20 cellular contexts compared by ENCODE assay signal in the genomic region with DNA sequence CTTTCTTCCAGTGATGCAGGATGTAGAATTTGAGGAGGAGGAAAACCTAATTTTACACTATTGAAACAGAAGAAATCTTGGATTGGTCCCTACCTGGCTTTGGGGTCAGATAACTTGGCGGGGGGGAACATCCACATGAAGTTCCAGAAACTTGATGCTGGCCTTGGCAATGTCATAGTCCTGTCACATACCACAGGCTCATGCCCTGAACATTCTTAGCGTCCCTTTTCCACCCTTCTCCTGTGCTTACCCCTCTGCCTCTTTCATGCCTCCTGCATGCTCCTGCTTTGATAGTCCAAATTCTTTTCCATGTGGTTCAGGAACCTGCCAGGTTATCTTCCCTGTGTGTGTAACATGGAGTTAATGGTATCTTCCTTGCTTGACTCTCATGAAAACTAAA.
DNase-seq lines count a peak whose midpoint lies in the region; ATAC-seq lines count a peak whose summit lies in the region.
"Had no signal": no experiment of that assay in that cellular context is flagged by ENCODE, and none has a peak within 500 bp of the region (broad histone marks: within the 10 kb centered on the region; RNA-seq: fewer than 3 reads in every experiment).

No MANE protein-coding gene starts in this region.

- no peak overlapping the region for H2BK5ac ChIP-seq in trophoblast cell (ENCODE audit: low read depth, low read length, poor library complexity)

- no peak overlapping the region for H2BK120ac ChIP-seq in trophoblast cell (ENCODE audit: insufficient read depth, low read length, poor library complexity)

- H4K8ac ChIP-seq in trophoblast cell (ENCODE audit: low read depth, low read length) = no peak overlapping the region

- H4K12ac ChIP-seq in trophoblast cell (ENCODE audit: low read depth, low read length) = no peak overlapping the region

- H3K4ac ChIP-seq in trophoblast cell (ENCODE audit: low read depth, low read length) = no peak overlapping the region

- no peak overlapping the region for H3K4me2 ChIP-seq in trophoblast cell (ENCODE audit: low read length)
- H3K4me2 ChIP-seq: BLaER1 had no signal

- H3K9ac ChIP-seq in trophoblast cell (ENCODE audit: low read length) = no peak overlapping the region
- H3K9ac ChIP-seq in skeletal muscle tissue (ENCODE audit: low read depth in 1 of 3, low read length in 3 of 3) = peak overlapping the region in 1 of 3 donors; percentile 51
- H3K9ac ChIP-seq: BLaER1 had no signal

- no CpG with 5 or more reads among the region's 2 CpGs for WGBS in trophoblast cell (ENCODE audit: extremely low coverage, insufficient coverage, insufficient read length)

- H2AK5ac ChIP-seq in trophoblast cell (ENCODE audit: low read length) = no peak overlapping the region

- H2BK12ac ChIP-seq in trophoblast cell (ENCODE audit: low read length) = no peak overlapping the region

- H3K9me3 ChIP-seq in trophoblast cell (ENCODE audit: insufficient read depth, low read depth, low read length) (no peaks in the 10 kb centered on the region), skeletal muscle tissue (ENCODE audit: control insufficient read depth in 3 of 3, low read length in 3 of 3) (no peaks in the 10 kb centered on the region)
- H3K9me3 ChIP-seq: BE2C, BLaER1 had no signal

- H3K4me1 ChIP-seq in trophoblast cell (ENCODE audit: control insufficient read depth in 1 of 2, insufficient read depth in 2 of 2, low read length in 2 of 2) = peaks cover 0 to 6% of the 10 kb centered on the region in 2 experiments
- H3K4me1 ChIP-seq in skeletal muscle tissue (ENCODE audit: control insufficient read depth in 3 of 3, insufficient read depth in 3 of 3, low read length in 3 of 3) = peaks cover 0 to 3% (median 0%) of the 10 kb centered on the region in 3 donors
- H3K4me1 ChIP-seq: BE2C, BLaER1 had no signal

- H3K79me2 ChIP-seq in trophoblast cell (ENCODE audit: control insufficient read depth, insufficient read depth, low read length, poor library complexity) = no peaks in the 10 kb centered on the region

- H3K36me3 ChIP-seq in trophoblast cell (ENCODE audit: control insufficient read depth in 1 of 2, insufficient read depth in 2 of 2, low read length in 2 of 2) (no peaks in the 10 kb centered on the region), skeletal muscle tissue (ENCODE audit: control insufficient read depth in 3 of 3, insufficient read depth in 3 of 3, low read length in 3 of 3) (no peaks in the 10 kb centered on the region)
- H3K36me3 ChIP-seq: BE2C, BLaER1 had no signal

- no peak overlapping the region for H2AFZ ChIP-seq in trophoblast cell (ENCODE audit: insufficient read depth, low read length, poor library complexity)

- peak overlapping the region; percentile 67 for H3K23ac ChIP-seq in trophoblast cell (ENCODE audit: low read length)

- H3K18ac ChIP-seq in trophoblast cell (ENCODE audit: low read length) = no peak overlapping the region

- DNase-seq in trophoblast cell (no peak), NCI-H82 treated with DMSO at 0.1 percent for 48 hours (lab: John Stamatoyannopoulos, UW; ENCODE audit: unreplicated experiment) (no peak)
- DNase-seq in activated effector memory CD4-positive, alpha-beta T cell treated with anti-CD3 and anti-CD28 coated beads, Interleukin-2, amount 50 U/mL, for 16 hours = no peak
- DNase-seq: 8988T; ACHN; BE2C; CD4-positive, alpha-beta memory T cell; CD4-positive, CD25-positive, alpha-beta regulatory T cell; CD8-positive, alpha-beta memory T cell; COR-L47; DMS 273 treated with DMSO at 0.1 percent for 48 hours; DMS153; DMS53; DMS79; DND-41; EL; GDM1 had no signal

- H3K14ac ChIP-seq in trophoblast cell (ENCODE audit: low read length) = no peak overlapping the region

- H3K27ac ChIP-seq in trophoblast cell (ENCODE audit: low read depth, low read length) = no peak overlapping the region
- no peak overlapping the region for H3K27ac ChIP-seq in skeletal muscle tissue (ENCODE audit: low read depth, low read length)
- H3K27ac ChIP-seq: BLaER1 had no signal

- H4K91ac ChIP-seq in trophoblast cell (ENCODE audit: low read depth, low read length) = no peak overlapping the region

- ATAC-seq in GM19452 (IDR thresholded peaks at IDR 0.05; ENCODE audit: unreplicated experiment) = no peak

- H3K27me3 ChIP-seq in trophoblast cell (ENCODE audit: insufficient read depth, low read length) (no peaks in the 10 kb centered on the region), skeletal muscle tissue (ENCODE audit: control insufficient read depth in 3 of 3, insufficient read depth in 3 of 3, low read length in 3 of 3) (no peaks in the 10 kb centered on the region)
- H3K27me3 ChIP-seq: BE2C, BLaER1 had no signal

- no peaks in the 10 kb centered on the region for H3K79me1 ChIP-seq in trophoblast cell (ENCODE audit: low read length)

- H3K4me3 ChIP-seq in trophoblast cell (ENCODE audit: low read depth, low read length) (no peak overlapping the region), skeletal muscle tissue (ENCODE audit: low read length in 3 of 3) (peak overlapping the region in 2 of 3 donors; percentile 11 to 46)
- H3K4me3 ChIP-seq: BLaER1 had no signal
